Comparison of ENCODE assay signal across 35 cellular contexts in the genomic region with DNA sequence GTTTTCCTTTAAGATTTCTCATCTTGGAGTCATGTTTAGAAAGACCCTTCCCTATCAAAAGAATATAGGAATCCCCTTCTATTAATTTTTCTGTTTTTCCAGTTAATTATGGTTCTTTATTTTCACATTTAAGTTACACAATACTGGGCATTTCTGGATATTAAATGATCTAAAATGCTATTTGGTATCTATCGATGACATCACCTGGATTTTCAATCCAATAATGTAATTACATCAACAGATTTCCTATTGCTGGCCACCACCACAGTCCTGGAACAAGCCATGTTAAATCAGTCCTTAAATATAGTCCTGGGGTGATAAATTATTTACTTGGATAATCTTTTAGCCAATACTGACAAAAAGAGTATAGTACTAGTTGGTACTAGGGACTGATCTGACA.
"Had no signal": no experiment of that assay in that cellular context is flagged by ENCODE, and none has a peak within 500 bp of the region (broad histone marks: within the 10 kb centered on the region; RNA-seq: fewer than 3 reads in every experiment).

No MANE protein-coding gene starts in this region.

- DNase-seq: Karpas-422, Kasumi-1, MG63, MM.1S, MV-4-11, NCI-H1048, NCI-H1092, NCI-H1092 treated with DMSO at 0.1 percent for 48 hours, NCI-H1105, NCI-H1105 treated with DMSO at 0.1 percent for 48 hours, NCI-H1417, NCI-H1417 treated with DMSO at 0.1 percent for 48 hours, NCI-H1436, NCI-H1436 treated with DMSO at 0.1 percent for 48 hours, NCI-H146, NCI-H1694, NCI-H1694 treated with DMSO at 0.1 percent for 48 hours, NCI-H187, NCI-H187 treated with DMSO at 0.1 percent for 48 hours, NCI-H1930, NCI-H2029, NCI-H2029 treated with DMSO at 0.1 percent for 48 hours, NCI-H2081, NCI-H2081 treated with DMSO at 0.1 percent for 48 hours, NCI-H2107, NCI-H2171, NCI-H2171 treated with DMSO at 0.1 percent for 48 hours, NCI-H2227 treated with DMSO at 0.1 percent for 48 hours, NCI-H226, NCI-H345, NCI-H446, NCI-H446 treated with DMSO at 0.1 percent for 48 hours, NCI-H510A, NCI-H510A treated with DMSO at 0.1 percent for 48 hours, NCI-H524 had no signal

- H3K27me3 ChIP-seq: MG63 had no signal

- H3K4me3 ChIP-seq: MG63 had no signal

- H3K9me3 ChIP-seq: MG63 had no signal
